39 cellular contexts compared by ENCODE assay signal in genomic region chr21:39474545-39474944, GRCh38. TPM values are rescaled to one million over a fixed set of nuclear protein-coding genes. Genes with fewer than 3 reads are reported as not detected.
"Had no signal": no experiment of that assay in that cellular context is flagged by ENCODE, and none has a peak within 500 bp of the region (broad histone marks: within the 10 kb centered on the region; RNA-seq: fewer than 3 reads in every experiment).

No MANE protein-coding gene starts in this region.

- H3K27ac Mint-ChIP-seq: activated naive CD4-positive, alpha-beta T cell treated with anti-CD3 and anti-CD28 coated beads for 36 hours; activated naive CD4-positive, alpha-beta T cell treated with anti-CD3 and anti-CD28 coated beads, Interleukin-2, amount 50 U/mL, for 24 hours; activated naive CD4-positive, alpha-beta T cell treated with anti-CD3 and anti-CD28 coated beads, Interleukin-2, amount 50 U/mL, for 72 hours; activated naive CD8-positive, alpha-beta T cell; activated naive CD8-positive, alpha-beta T cell treated with anti-CD3 and anti-CD28 coated beads for 36 hours; activated naive CD8-positive, alpha-beta T cell treated with anti-CD3 and anti-CD28 coated beads, Interleukin-2, amount 10 ng/mL, durations not matched to agents 7 days and 5 days; activated naive CD8-positive, alpha-beta T cell treated with anti-CD3 and anti-CD28 coated beads, Interleukin-2, amount 50 U/mL, for 24 hours; activated T-cell treated with anti-CD3 and anti-CD28 coated beads, Interleukin-2, amount 50 U/mL, for 24 hours; activated T-cell treated with anti-CD3 and anti-CD28 coated beads, Interleukin-2, amount 50 U/mL, for 72 hours; activated T-helper 1 cell treated with anti-CD3 and anti-CD28 coated beads, Interleukin-12 subunit alpha, Interleukin-12 subunit beta, Interleukin-2, Interleukin-4 antibody, amounts not matched to agents 30 ng/mL and 10 ng/mL and 1 ng/mL, durations not matched to agents 14 hours and 24 hours and 36 hours; activated T-helper 17 cell treated with anti-CD3 and anti-CD28 coated beads, Interleukin-2, amount 50 U/mL, for 72 hours; activated T-helper 2 cell treated with anti-CD3 and anti-CD28 coated beads, Interferon-gamma antibody, Interleukin-2, Interleukin-4, amounts not matched to agents 10 μg/mL and 5 μg/mL and 100 μg/mL, durations not matched to agents 14 hours and 24 hours and 36 hours; brain had no signal

- H3K36me3 ChIP-seq: adrenal gland, ascending aorta, brain microvascular endothelial cell, breast epithelium had no signal

- H3K4me1 ChIP-seq: adrenal gland, ascending aorta, body of pancreas, breast epithelium had no signal

- ATAC-seq: activated naive CD4-positive, alpha-beta T cell treated with anti-CD3 and anti-CD28 coated beads, Interleukin-2, amount 50 U/mL, for 72 hours; activated naive CD8-positive, alpha-beta T cell treated with anti-CD3 and anti-CD28 coated beads, Interleukin-2, amount 50 U/mL, for 24 hours; activated T-cell treated with anti-CD3 and anti-CD28 coated beads, Interleukin-2, amount 50 U/mL, for 4 hours; activated T-cell treated with anti-CD3 and anti-CD28 coated beads, Interleukin-2, amount 50 U/mL, for 72 hours; activated T-helper 17 cell treated with anti-CD3 and anti-CD28 coated beads, Interleukin-2, amount 50 U/mL, for 72 hours; body of pancreas had no signal

- FAIRE-seq: astrocyte, bronchial epithelial cell had no signal

- H3K4me3 ChIP-seq: adrenal gland, ascending aorta, body of pancreas, breast epithelium, cardiac muscle cell had no signal

- H3K4me3 Mint-ChIP-seq: activated naive CD4-positive, alpha-beta T cell treated with anti-CD3 and anti-CD28 coated beads for 36 hours; activated naive CD4-positive, alpha-beta T cell treated with anti-CD3 and anti-CD28 coated beads, Interleukin-2, amount 50 U/mL, for 24 hours; activated naive CD8-positive, alpha-beta T cell; activated naive CD8-positive, alpha-beta T cell treated with anti-CD3 and anti-CD28 coated beads for 36 hours; activated naive CD8-positive, alpha-beta T cell treated with anti-CD3 and anti-CD28 coated beads, Interleukin-2, amount 10 ng/mL, durations not matched to agents 7 days and 5 days; activated naive CD8-positive, alpha-beta T cell treated with anti-CD3 and anti-CD28 coated beads, Interleukin-2, amount 50 U/mL, for 24 hours; activated T-cell treated with anti-CD3 and anti-CD28 coated beads, Interleukin-2, amount 50 U/mL, for 24 hours; activated T-cell treated with anti-CD3 and anti-CD28 coated beads, Interleukin-2, amount 50 U/mL, for 4 hours; activated T-cell treated with anti-CD3 and anti-CD28 coated beads, Interleukin-2, amount 50 U/mL, for 72 hours; activated T-helper 1 cell treated with anti-CD3 and anti-CD28 coated beads, Interleukin-12 subunit alpha, Interleukin-12 subunit beta, Interleukin-2, Interleukin-4 antibody, amounts not matched to agents 30 ng/mL and 10 ng/mL and 1 ng/mL, durations not matched to agents 14 hours and 24 hours and 36 hours; activated T-helper 17 cell treated with anti-CD3 and anti-CD28 coated beads, Interleukin-2, amount 50 U/mL, for 72 hours; brain; central memory CD8-positive, alpha-beta T cell had no signal

- H3K9me3 Mint-ChIP-seq: activated naive CD4-positive, alpha-beta T cell treated with anti-CD3 and anti-CD28 coated beads for 36 hours; activated naive CD4-positive, alpha-beta T cell treated with anti-CD3 and anti-CD28 coated beads, Interleukin-2, amount 50 U/mL, for 24 hours; activated naive CD4-positive, alpha-beta T cell treated with anti-CD3 and anti-CD28 coated beads, Interleukin-2, amount 50 U/mL, for 72 hours; activated naive CD8-positive, alpha-beta T cell treated with anti-CD3 and anti-CD28 coated beads for 36 hours; activated naive CD8-positive, alpha-beta T cell treated with anti-CD3 and anti-CD28 coated beads, Interleukin-2, amount 50 U/mL, for 24 hours; activated T-cell treated with anti-CD3 and anti-CD28 coated beads, Interleukin-2, amount 50 U/mL, for 24 hours; activated T-cell treated with anti-CD3 and anti-CD28 coated beads, Interleukin-2, amount 50 U/mL, for 4 hours; activated T-cell treated with anti-CD3 and anti-CD28 coated beads, Interleukin-2, amount 50 U/mL, for 72 hours; activated T-helper 1 cell treated with anti-CD3 and anti-CD28 coated beads, Interleukin-12 subunit alpha, Interleukin-12 subunit beta, Interleukin-2, Interleukin-4 antibody, amounts not matched to agents 30 ng/mL and 10 ng/mL and 1 ng/mL, durations not matched to agents 14 hours and 24 hours and 36 hours; activated T-helper 17 cell treated with anti-CD3 and anti-CD28 coated beads, Interleukin-2, amount 50 U/mL, for 72 hours; activated T-helper 2 cell treated with anti-CD3 and anti-CD28 coated beads, Interferon-gamma antibody, Interleukin-2, Interleukin-4, amounts not matched to agents 10 μg/mL and 5 μg/mL and 100 μg/mL, durations not matched to agents 14 hours and 24 hours and 36 hours; central memory CD8-positive, alpha-beta T cell had no signal

- DNase-seq: activated effector memory CD4-positive, alpha-beta T cell treated with anti-CD3 and anti-CD28 coated beads, Interleukin-2, amount 50 U/mL, for 16 hours; activated effector memory CD4-positive, alpha-beta T cell treated with Interleukin-2 at 50 U/mL for 16 hours; activated gamma-delta T cell; activated gamma-delta T cell treated with Interleukin-2 at 50 U/mL for 16 hours; activated naive CD4-positive, alpha-beta T cell; activated naive CD4-positive, alpha-beta T cell treated with anti-CD3 and anti-CD28 coated beads for 36 hours; activated naive CD4-positive, alpha-beta T cell treated with anti-CD3 and anti-CD28 coated beads, Interleukin-2, amount 50 U/mL, for 16 hours; activated naive CD4-positive, alpha-beta T cell treated with Interleukin-2 at 50 U/mL for 16 hours; activated naive CD8-positive, alpha-beta T cell treated with anti-CD3 and anti-CD28 coated beads for 36 hours; activated naive CD8-positive, alpha-beta T cell treated with anti-CD3 and anti-CD28 coated beads, Interleukin-2, amount 10 ng/mL, durations not matched to agents 7 days and 5 days; activated naive CD8-positive, alpha-beta T cell treated with anti-CD3 and anti-CD28 coated beads, Interleukin-2, amount 50 U/mL, for 24 hours; activated T-cell treated with anti-CD3 and anti-CD28 coated beads, Interleukin-2, amount 50 U/mL, for 1 hour; activated T-cell treated with anti-CD3 and anti-CD28 coated beads, Interleukin-2, amount 50 U/mL, for 24 hours; activated T-cell treated with anti-CD3 and anti-CD28 coated beads, Interleukin-2, amount 50 U/mL, for 4 hours; activated T-cell treated with anti-CD3 and anti-CD28 coated beads, Interleukin-2, amount 50 U/mL, for 48 hours; activated T-cell treated with anti-CD3 and anti-CD28 coated beads, Interleukin-2, amount 50 U/mL, for 72 hours; adrenal gland; amniotic stem cell; amygdala; anterior cingulate cortex; aorta; body of pancreas; brain microvascular endothelial cell; caudate nucleus; central memory CD4-positive, alpha-beta T cell; cerebellar nuclear complex had no signal

- H3K27ac ChIP-seq: ascending aorta, body of pancreas, brain microvascular endothelial cell, breast epithelium, cardiac muscle cell had no signal

- H3K36me3 Mint-ChIP-seq: activated naive CD4-positive, alpha-beta T cell treated with anti-CD3 and anti-CD28 coated beads, Interleukin-2, amount 50 U/mL, for 72 hours; activated naive CD8-positive, alpha-beta T cell treated with anti-CD3 and anti-CD28 coated beads, Interleukin-2, amount 10 ng/mL, durations not matched to agents 7 days and 5 days had no signal

- H3K27me3 Mint-ChIP-seq: activated naive CD4-positive, alpha-beta T cell treated with anti-CD3 and anti-CD28 coated beads, Interleukin-2, amount 50 U/mL, for 24 hours; activated naive CD8-positive, alpha-beta T cell; activated naive CD8-positive, alpha-beta T cell treated with anti-CD3 and anti-CD28 coated beads for 36 hours; activated naive CD8-positive, alpha-beta T cell treated with anti-CD3 and anti-CD28 coated beads, Interleukin-2, amount 10 ng/mL, durations not matched to agents 7 days and 5 days; activated naive CD8-positive, alpha-beta T cell treated with anti-CD3 and anti-CD28 coated beads, Interleukin-2, amount 50 U/mL, for 24 hours; activated T-cell treated with anti-CD3 and anti-CD28 coated beads, Interleukin-2, amount 50 U/mL, for 24 hours; activated T-helper 17 cell treated with anti-CD3 and anti-CD28 coated beads, Interleukin-2, amount 50 U/mL, for 72 hours; brain; central memory CD8-positive, alpha-beta T cell had no signal

- H3K4me1 Mint-ChIP-seq: activated naive CD4-positive, alpha-beta T cell treated with anti-CD3 and anti-CD28 coated beads, Interleukin-2, amount 50 U/mL, for 24 hours; activated naive CD8-positive, alpha-beta T cell treated with anti-CD3 and anti-CD28 coated beads for 36 hours; activated naive CD8-positive, alpha-beta T cell treated with anti-CD3 and anti-CD28 coated beads, Interleukin-2, amount 10 ng/mL, durations not matched to agents 7 days and 5 days; activated naive CD8-positive, alpha-beta T cell treated with anti-CD3 and anti-CD28 coated beads, Interleukin-2, amount 50 U/mL, for 24 hours; activated T-helper 17 cell treated with anti-CD3 and anti-CD28 coated beads, Interleukin-2, amount 50 U/mL, for 72 hours; central memory CD8-positive, alpha-beta T cell had no signal

- H3K27me3 ChIP-seq: adrenal gland, ascending aorta, body of pancreas, brain microvascular endothelial cell, breast epithelium, cardiac muscle cell had no signal

- H3K9me3 ChIP-seq: adrenal gland, ascending aorta, body of pancreas, breast epithelium had no signal

RNA-seq across cellular contexts. Expression of gene SH3BGR, which starts 22.8 kb away (rescaled TPM):
- total RNA-seq: ascending aorta had no signal

RNA-seq across cellular contexts. Expression of gene LCA5L, which starts 29.0 kb away (rescaled TPM):
- total RNA-seq: activated naive CD4-positive, alpha-beta T cell treated with anti-CD3 and anti-CD28 coated beads, Interleukin-2, amount 50 U/mL, for 72 hours; activated naive CD8-positive, alpha-beta T cell treated with anti-CD3 and anti-CD28 coated beads, Interleukin-2, amount 10 ng/mL, durations not matched to agents 7 days and 5 days; activated T-helper 1 cell treated with anti-CD3 and anti-CD28 coated beads, Interleukin-12 subunit alpha, Interleukin-12 subunit beta, Interleukin-2, Interleukin-4 antibody, amounts not matched to agents 30 ng/mL and 10 ng/mL and 1 ng/mL, durations not matched to agents 14 hours and 24 hours and 36 hours; activated T-helper 17 cell treated with anti-CD3 and anti-CD28 coated beads, Interleukin-2, amount 50 U/mL, for 72 hours; ascending aorta had no signal
